Comparison of ENCODE assay signal across 11 cellular contexts in the genomic region with DNA sequence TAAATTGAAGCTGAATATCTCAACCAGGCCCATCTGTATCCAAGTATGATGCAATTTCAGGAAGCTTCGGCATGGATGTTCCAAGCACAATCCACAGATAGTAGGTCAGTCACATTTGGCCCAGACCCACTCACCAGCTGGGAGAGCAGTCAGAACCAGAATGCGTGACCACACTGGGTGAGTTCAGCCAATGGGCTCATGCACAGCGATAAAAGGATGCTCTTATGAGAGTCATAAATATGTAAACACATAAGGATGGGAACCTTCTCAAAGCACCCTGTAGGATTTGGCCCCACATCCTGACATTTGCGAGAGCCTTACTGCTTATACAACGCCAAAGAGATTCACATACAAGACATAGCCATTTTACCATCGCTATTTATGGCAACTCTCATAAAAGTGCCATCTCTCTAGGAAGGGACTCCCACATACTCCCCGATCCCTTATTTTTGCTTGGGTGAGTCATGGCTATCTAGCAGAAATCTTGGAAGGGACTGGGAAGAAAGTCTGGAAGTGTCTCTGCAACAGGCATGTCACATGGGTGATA. TPM values are rescaled to one million over a fixed set of nuclear protein-coding genes. Genes with fewer than 3 reads are reported as not detected.
DNase-seq lines count a peak whose midpoint lies in the region; ATAC-seq, FAIRE-seq and TF ChIP-seq lines count a peak whose summit lies in the region.
"Had no signal": no experiment of that assay in that cellular context is flagged by ENCODE, and none has a peak within 500 bp of the region (broad histone marks: within the 10 kb centered on the region; RNA-seq: fewer than 3 reads in every experiment).

No MANE protein-coding gene starts in this region.

- no peak overlapping the region for H3K4me3 Mint-ChIP-seq in activated CD8-positive, alpha-beta T cell treated with anti-CD3 and anti-CD28 coated beads for 36 hours

- intact Hi-C loops in stomach (cut with DNase I; ENCODE audit: low total_unique reads) = no loop called here
- intact Hi-C loops in activated CD8-positive, alpha-beta T cell treated with anti-CD3 and anti-CD28 coated beads for 36 hours (cut with micrococcal nuclease) = no loop called here

- POLR2A ChIA-PET in activated CD8-positive, alpha-beta T cell treated with anti-CD3 and anti-CD28 coated beads for 36 hours (lab: Charles Lee) = interaction anchor here (0.7 kb wide), 1 partner anchor 40 kb away, joined by 3 read pairs; no protein-coding TSS in a partner anchor

- H3K27me3 Mint-ChIP-seq in activated CD8-positive, alpha-beta T cell treated with anti-CD3 and anti-CD28 coated beads for 36 hours = peaks cover 66% of the 10 kb centered on the region

- TF ChIP-seq EP300 in stomach (IDR thresholded peaks at IDR 0.05) = no peak

- peaks cover 22% of the 10 kb centered on the region for H3K4me1 Mint-ChIP-seq in activated CD8-positive, alpha-beta T cell treated with anti-CD3 and anti-CD28 coated beads for 36 hours (ENCODE audit: low read depth)

- CTCF ChIA-PET in activated CD8-positive, alpha-beta T cell treated with anti-CD3 and anti-CD28 coated beads for 36 hours (lab: Charles Lee) = interaction anchor here (1.2 to 2.1 kb wide), 2 partner anchors 14 to 98 kb away, joined by 3 to 10 read pairs; no protein-coding TSS in a partner anchor

- H3K79me2 ChIP-seq in osteoblast (ENCODE audit: insufficient read depth, low read length) = no peaks in the 10 kb centered on the region

- no peak overlapping the region for H3K4me3 ChIP-seq in stomach
- H3K4me3 ChIP-seq in osteoblast (ENCODE audit: insufficient read depth, low read length) = no peak overlapping the region

- H3K27ac ChIP-seq in stomach (peak overlapping the region in 4 of 5 donors; percentile 26 to 75 (median 37)), osteoblast (ENCODE audit: low read depth, low read length) (no peak overlapping the region)

- ATAC-seq in left lobe of liver = peak; percentile 16
- ATAC-seq in activated CD8-positive, alpha-beta T cell treated with anti-CD3 and anti-CD28 coated beads for 36 hours = no peak

- H3K36me3 ChIP-seq in stomach (no peaks in the 10 kb centered on the region), osteoblast (ENCODE audit: insufficient read depth, low read length) (no peaks in the 10 kb centered on the region)

- H3K9me3 ChIP-seq in stomach (no peaks in the 10 kb centered on the region), osteoblast (ENCODE audit: low read depth, low read length) (no peaks in the 10 kb centered on the region)

- FAIRE-seq in GM12892 (lab: Jason Lieb, UNC) = peak; percentile 71
- FAIRE-seq: D721Med had no signal

- H3K27me3 ChIP-seq in stomach (peaks cover 0 to 32% (median 20%) of the 10 kb centered on the region in 3 donors), osteoblast (ENCODE audit: insufficient read depth, low read length) (peaks cover 47% of the 10 kb centered on the region)

- peaks cover 18 to 77% (median 38%) of the 10 kb centered on the region in 4 donors for H3K4me1 ChIP-seq in stomach
- no peaks in the 10 kb centered on the region for H3K4me1 ChIP-seq in osteoblast (ENCODE audit: insufficient read depth, low read length)

- no peak overlapping the region for H2AFZ ChIP-seq in osteoblast (ENCODE audit: low read length)

- H3K36me3 Mint-ChIP-seq in activated CD8-positive, alpha-beta T cell treated with anti-CD3 and anti-CD28 coated beads for 36 hours (ENCODE audit: low read depth) = no peaks in the 10 kb centered on the region

- no peaks in the 10 kb centered on the region for H3K9me3 Mint-ChIP-seq in activated CD8-positive, alpha-beta T cell treated with anti-CD3 and anti-CD28 coated beads for 36 hours

- no peak for DNase-seq in GM12892 (ENCODE audit: insufficient read length)
- DNase-seq in dedifferentiated amniotic fluid mesenchymal stem cell (ENCODE audit: extremely low spot score) = peak; percentile 19
- no peak for DNase-seq in left lobe of liver (ENCODE audit: low spot score)
- DNase-seq in stomach = peak; percentile 49
- no peak for DNase-seq in activated CD8-positive, alpha-beta T cell treated with anti-CD3 and anti-CD28 coated beads for 36 hours
- DNase-seq in mesenteric fat pad (ENCODE audit: low spot score) = no peak
- DNase-seq in osteoblast (ENCODE audit: insufficient read length, low spot score, missing footprints) = no peak
- no peak for DNase-seq in OCI-M2 (lab: John Stamatoyannopoulos, UW; ENCODE audit: unreplicated experiment)
- DNase-seq: NCI-H2081, SHP77 had no signal

- 61 to 85% (median 74%) methylated on average over 7 of the region's 7 CpGs for WGBS in stomach, 5 donors

- no peak overlapping the region for H3K4me2 ChIP-seq in osteoblast (ENCODE audit: insufficient read depth, low read length)

- no peak for TF ChIP-seq POLR2A in GM12892 (IDR thresholded peaks at IDR 0.05; ENCODE audit: low read depth, low read length)
- no peak for TF ChIP-seq POLR2A in stomach (IDR thresholded peaks at IDR 0.05)

- H3K27ac Mint-ChIP-seq in activated CD8-positive, alpha-beta T cell treated with anti-CD3 and anti-CD28 coated beads for 36 hours = no peak overlapping the region

- TF ChIP-seq CTCF in stomach (IDR thresholded peaks at IDR 0.05) (no peak), osteoblast (IDR thresholded peaks at IDR 0.05; ENCODE audit: extremely low read depth, low read depth, low read length) (no peak)
- TF ChIP-seq CTCF in activated CD8-positive, alpha-beta T cell treated with anti-CD3 and anti-CD28 coated beads for 36 hours (IDR thresholded peaks at IDR 0.05) = no peak

- no peaks in the 10 kb centered on the region for H4K20me1 ChIP-seq in osteoblast (ENCODE audit: insufficient read depth, low read length)

RNA-seq across cellular contexts. Expression of a gene that starts 3.0 kb away (rescaled TPM):
- 4.2 TPM for polyA plus RNA-seq in GM12892 (2012; ENCODE audit: missing spikeins)
- 1.3 TPM for total RNA-seq in left lobe of liver
- total RNA-seq in stomach = 10 to 100 TPM in 4 of 5 donors, 1 to 10 TPM in 1; 7.2 to 25.0 (median 19.3) TPM
- polyA plus RNA-seq in stomach = 1 to 10 TPM; 2.6 to 4.5 (median 3.4) TPM
- 1 to 10 TPM; 4.9 to 6.3 TPM for total RNA-seq in activated CD8-positive, alpha-beta T cell treated with anti-CD3 and anti-CD28 coated beads for 36 hours
- 3.9 TPM for total RNA-seq in mesenteric fat pad
- total RNA-seq in osteoblast = 0.36 TPM in 1 of 2 replicates, not detected in the other

Comparison
In these comparisons a context has a peak if more than half of its experiments do, and no peak if none do; other contexts are left out.
1. DNase-seq: peak in dedifferentiated amniotic fluid mesenchymal stem cell (single experiment) and stomach (single experiment); none in GM12892 (single experiment), left lobe of liver (single experiment), activated CD8-positive, alpha-beta T cell treated with anti-CD3 and anti-CD28 coated beads for 36 hours (single experiment), mesenteric fat pad (single experiment), osteoblast (single experiment) and OCI-M2 (single experiment).